ENCODE assay signal across 11 cellular contexts in the genomic region with DNA sequence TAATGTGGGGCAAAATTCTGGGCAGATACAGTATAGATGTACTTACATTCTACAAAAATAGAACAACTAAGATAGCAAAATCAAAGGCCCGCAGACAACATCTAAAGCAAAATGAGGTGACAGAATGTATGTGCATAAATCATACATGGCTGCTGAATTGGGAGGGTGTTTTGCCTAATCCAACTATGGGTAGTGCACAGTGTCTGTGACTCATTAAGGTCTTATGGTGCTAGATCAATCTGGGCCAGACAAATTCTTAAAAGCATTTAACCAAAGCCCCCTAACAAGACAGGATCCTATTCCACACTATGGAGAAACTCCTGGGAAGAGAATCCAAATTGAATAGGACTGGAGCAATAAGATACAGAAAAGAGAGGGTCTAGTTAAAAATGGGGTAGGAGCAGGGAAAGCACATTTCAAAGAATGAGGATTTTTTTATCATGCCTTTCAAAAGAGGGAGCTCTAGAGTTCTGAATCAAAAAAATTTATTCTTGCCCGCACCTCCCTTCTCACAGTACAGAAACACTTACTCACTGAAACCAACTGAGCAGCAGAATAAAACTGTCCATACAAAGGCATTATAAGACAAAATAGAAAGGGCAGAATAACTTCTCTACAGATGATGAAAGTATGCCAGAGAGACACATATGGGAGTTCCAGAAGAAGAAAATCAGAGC.
DNase-seq lines count a peak whose midpoint lies in the region; ATAC-seq and TF ChIP-seq lines count a peak whose summit lies in the region.
"Had no signal": no experiment of that assay in that cellular context is flagged by ENCODE, and none has a peak within 500 bp of the region (broad histone marks: within the 10 kb centered on the region; RNA-seq: fewer than 3 reads in every experiment).

No MANE protein-coding gene starts in this region.

- CTCF ChIA-PET in GM10248 (lab: Yijun Ruan, JAX): interaction anchor here (1.0 kb wide), 1 partner anchor 24 kb away, joined by 4 read pairs; no protein-coding TSS in a partner anchor

- intact Hi-C loops in spleen (cut with DNase I; ENCODE audit: low total_unique reads): no loop called here

- H3K4me1 ChIP-seq in SJCRH30 (no peaks in the 10 kb centered on the region), spleen (peaks cover 0 to 6% (median 0%) of the 10 kb centered on the region in 6 donors)
- H3K4me1 ChIP-seq: thyroid gland had no signal

- no peak overlapping the region for H3K4me3 ChIP-seq in WERI-Rb-1 (ENCODE audit: low read depth, low read length)
- H3K4me3 ChIP-seq in SJCRH30: no peak overlapping the region
- no peak overlapping the region for H3K4me3 ChIP-seq in spleen
- H3K4me3 ChIP-seq: thyroid gland had no signal

- ATAC-seq in left lobe of liver (peak; percentile 89), HG03097 (IDR thresholded peaks at IDR 0.05; ENCODE audit: low FRiP score, unreplicated experiment) (no peak)
- ATAC-seq: activated CD8-positive, alpha-beta memory T cell treated with anti-CD3 and anti-CD28 coated beads, Interleukin-2, amount 10 ng/mL, durations not matched to agents 7 days and 5 days had no signal

- H3K9me3 ChIP-seq in WERI-Rb-1 (ENCODE audit: severe bottlenecking) (peaks cover 7% of the 10 kb centered on the region), SJCRH30 (replicated peaks) (no peaks in the 10 kb centered on the region), spleen (peaks cover 0 to 33% (median 30%) of the 10 kb centered on the region in 8 donors)
- H3K9me3 ChIP-seq: thyroid gland had no signal

- 70 to 81% (median 71%) methylated on average over 2 of the region's 2 CpGs for WGBS in spleen, 5 donors

- POLR2A ChIA-PET in GM10248 (lab: Yijun Ruan, JAX): no interaction called here

- peak; percentile 55 for TF ChIP-seq RAD21 in Ishikawa (IDR thresholded peaks at IDR 0.05; ENCODE audit: low read depth)

- DNase-seq in WERI-Rb-1: no peak
- no peak for DNase-seq in left lobe of liver (ENCODE audit: low spot score)
- no peak for DNase-seq in GM10248 (ENCODE audit: extremely low spot score)
- DNase-seq in SJCRH30: no peak
- DNase-seq in spleen: no peak
- DNase-seq: activated CD8-positive, alpha-beta memory T cell treated with anti-CD3 and anti-CD28 coated beads, Interleukin-2, amount 10 ng/mL, durations not matched to agents 7 days and 5 days; stimulated activated CD4-positive, alpha-beta T cell treated with anti-CD3 and anti-CD28 coated beads, Interleukin-15, amount 100 ng/mL, for 24 hours; thyroid gland had no signal

- TF ChIP-seq CTCF in C4-2B (conservative IDR thresholded peaks at IDR 0.05) (peak; percentile 38), WERI-Rb-1 (IDR thresholded peaks at IDR 0.05; ENCODE audit: low read depth, low read length) (0 out of 2 replicates have a peak, but pooled peaks have one; percentile 13), GM10248 (IDR thresholded peaks at IDR 0.05; ENCODE audit: control extremely low read depth, extremely low read depth, low read depth, missing control alignments) (no peak), spleen (IDR thresholded peaks at IDR 0.05 in 8 of 11, conservative IDR thresholded peaks at IDR 0.05 in 3 of 11) (no peak)

- no peak for TF ChIP-seq EP300 in Ishikawa (IDR thresholded peaks at IDR 0.05; ENCODE audit: borderline replicate concordance)

- H3K27me3 ChIP-seq in WERI-Rb-1 (ENCODE audit: insufficient read depth, low read depth, severe bottlenecking): no peaks in the 10 kb centered on the region
- no peaks in the 10 kb centered on the region for H3K27me3 ChIP-seq in SJCRH30
- no peaks in the 10 kb centered on the region for H3K27me3 ChIP-seq in spleen (replicated peaks in 1 of 7)
- H3K27me3 ChIP-seq: thyroid gland had no signal

- no peak for TF ChIP-seq POLR2A in spleen (IDR thresholded peaks at IDR 0.05)

- no peaks in the 10 kb centered on the region for H3K36me3 ChIP-seq in WERI-Rb-1
- H3K36me3 ChIP-seq in SJCRH30: no peaks in the 10 kb centered on the region
- H3K36me3 ChIP-seq in spleen: no peaks in the 10 kb centered on the region
- H3K36me3 ChIP-seq: thyroid gland had no signal

- H3K27ac ChIP-seq in C4-2B (no peak overlapping the region), WERI-Rb-1 (no peak overlapping the region), SJCRH30 (no peak overlapping the region), spleen (no peak overlapping the region)
- H3K27ac ChIP-seq: thyroid gland had no signal

TF ChIP-seq in Ishikawa, 13 proteins besides CTCF, POLR2A, EP300 and RAD21:
- TF ChIP-seq CEBPB (IDR thresholded peaks at IDR 0.05): no peak
- TF ChIP-seq TCF12 (IDR thresholded peaks at IDR 0.05; ENCODE audit: low read depth): no peak
- TF ChIP-seq, protein P1, sequence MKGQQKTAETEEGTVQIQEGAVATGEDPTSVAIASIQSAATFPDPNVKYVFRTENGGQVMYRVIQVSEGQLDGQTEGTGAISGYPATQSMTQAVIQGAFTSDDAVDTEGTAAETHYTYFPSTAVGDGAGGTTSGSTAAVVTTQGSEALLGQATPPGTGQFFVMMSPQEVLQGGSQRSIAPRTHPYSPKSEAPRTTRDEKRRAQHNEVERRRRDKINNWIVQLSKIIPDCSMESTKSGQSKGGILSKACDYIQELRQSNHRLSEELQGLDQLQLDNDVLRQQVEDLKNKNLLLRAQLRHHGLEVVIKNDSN (IDR thresholded peaks at IDR 0.05): no peak
- no peak for TF ChIP-seq ZBTB7A (IDR thresholded peaks at IDR 0.05; ENCODE audit: low read depth)

Comparison
In these comparisons a context has a peak if more than half of its experiments do, and no peak if none do; other contexts are left out.
1. CTCF ChIP-seq: peak in C4-2B (single experiment) and WERI-Rb-1 (single experiment); none in GM10248 (single experiment) and spleen (0 of 11).